29 cellular contexts compared by ENCODE assay signal in the genomic region with DNA sequence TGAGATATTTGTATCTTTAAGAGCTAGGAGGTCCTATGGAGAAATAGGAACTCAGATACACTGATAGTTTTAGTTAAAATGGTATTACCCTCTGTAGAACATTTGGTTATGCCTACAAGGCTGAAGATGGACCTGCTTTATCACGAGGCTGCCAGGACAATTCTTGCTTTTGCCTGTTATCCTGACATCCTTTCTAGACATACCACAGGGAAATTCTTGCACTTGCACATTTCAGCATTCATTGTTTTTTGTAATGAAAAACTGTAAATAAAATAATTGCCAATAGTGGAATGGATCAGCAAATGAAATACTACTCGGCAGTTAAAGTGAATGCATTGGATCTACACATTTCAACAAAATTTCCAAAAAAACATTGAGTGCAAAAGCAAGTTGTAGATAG.
"Had no signal": no experiment of that assay in that cellular context is flagged by ENCODE, and none has a peak within 500 bp of the region (broad histone marks: within the 10 kb centered on the region; RNA-seq: fewer than 3 reads in every experiment).

No MANE protein-coding gene starts in this region.

- FAIRE-seq: urothelium cell line had no signal

- H3K4me1 Mint-ChIP-seq: stimulated activated effector memory CD8-positive, alpha-beta T cell treated with anti-CD3 and anti-CD28 coated beads, Interleukin-12 subunit alpha, Interleukin-12 subunit beta, amount 100 ng/mL, for 72 hours; stimulated activated memory B cell treated with anti-CD40 and anti-IgM and Interleukin-4, amounts not matched to agents 10 μg/mL and 1 μg/mL and 100 μg/mL, for 72 hours; stimulated activated naive B cell treated with anti-CD40 and anti-IgM and Interleukin-4, amounts not matched to agents 10 μg/mL and 1 μg/mL and 100 μg/mL, for 72 hours; stimulated activated naive CD8-positive, alpha-beta T cell treated with anti-CD3 and anti-CD28 coated beads, Interleukin-15, amount 100 ng/mL, for 72 hours had no signal

- H3K27me3 ChIP-seq: stomach, suprapubic skin, testis, thyroid gland, tibial artery, tibial nerve, transverse colon, upper lobe of left lung, upper lobe of right lung, uterus, vagina had no signal

- H3K9me3 Mint-ChIP-seq: stimulated activated effector memory CD8-positive, alpha-beta T cell treated with anti-CD3 and anti-CD28 coated beads, Interleukin-12 subunit alpha, Interleukin-12 subunit beta, amount 100 ng/mL, for 72 hours; stimulated activated memory B cell treated with anti-CD40 and anti-IgM and Interleukin-4, amounts not matched to agents 10 μg/mL and 1 μg/mL and 100 μg/mL, for 72 hours; stimulated activated naive B cell treated with anti-CD40 and anti-IgM and Interleukin-4, amounts not matched to agents 10 μg/mL and 1 μg/mL and 100 μg/mL, for 72 hours; stimulated activated naive CD8-positive, alpha-beta T cell treated with anti-CD3 and anti-CD28 coated beads, Interleukin-15, amount 100 ng/mL, for 72 hours; stimulated activated naive CD8-positive, alpha-beta T cell treated with anti-CD3 and anti-CD28 coated beads, Interleukin-15, Interleukin-2, amounts not matched to agents 100 ng/mL and 50 ng/mL, for 24 hours had no signal

- H3K27me3 Mint-ChIP-seq: stimulated activated memory B cell treated with anti-CD40 and anti-IgM and Interleukin-4, amounts not matched to agents 10 μg/mL and 1 μg/mL and 100 μg/mL, for 72 hours; stimulated activated naive CD8-positive, alpha-beta T cell treated with anti-CD3 and anti-CD28 coated beads, Interleukin-15, amount 100 ng/mL, for 72 hours; type B pancreatic cell had no signal

- H3K4me3 ChIP-seq: stomach, suprapubic skin, testis, thoracic aorta, thyroid gland, tibial artery, tibial nerve, transverse colon, upper lobe of left lung, upper lobe of right lung, uterus, vagina had no signal

- ATAC-seq: stimulated activated effector memory CD8-positive, alpha-beta T cell treated with anti-CD3 and anti-CD28 coated beads, Interleukin-12 subunit alpha, Interleukin-12 subunit beta, amount 100 ng/mL, for 72 hours; stimulated activated memory B cell treated with anti-CD40 and anti-IgM and Interleukin-4, amounts not matched to agents 10 μg/mL and 1 μg/mL and 100 μg/mL, for 72 hours; stimulated activated naive B cell treated with anti-CD40 and anti-IgM and Interleukin-4, amounts not matched to agents 10 μg/mL and 1 μg/mL and 100 μg/mL, for 72 hours; stimulated activated naive CD8-positive, alpha-beta T cell treated with anti-CD3 and anti-CD28 coated beads, Interleukin-15, amount 100 ng/mL, for 72 hours; stimulated activated naive CD8-positive, alpha-beta T cell treated with anti-CD3 and anti-CD28 coated beads, Interleukin-15, Interleukin-2, amounts not matched to agents 100 U/mL and 50 U/mL, for 24 hours; upper lobe of right lung had no signal

- H3K4me1 ChIP-seq: stomach, suprapubic skin, testis, thyroid gland, tibial artery, transverse colon, upper lobe of left lung, upper lobe of right lung, uterus, vagina had no signal

- DNase-seq: stimulated activated CD4-positive, alpha-beta T cell treated with anti-CD3 and anti-CD28 coated beads, Interleukin-2, amount 100 ng/mL, for 48 hours; stimulated activated CD4-positive, alpha-beta T cell treated with anti-CD3 and anti-CD28 coated beads, Interleukin-4, amount 100 ng/mL, for 1 hour; stimulated activated CD4-positive, alpha-beta T cell treated with anti-CD3 and anti-CD28 coated beads, Interleukin-4, amount 100 ng/mL, for 24 hours; stimulated activated CD4-positive, alpha-beta T cell treated with anti-CD3 and anti-CD28 coated beads, Interleukin-4, amount 100 ng/mL, for 4 hours; stimulated activated CD8-positive, alpha-beta memory T cell treated with anti-CD3 and anti-CD28 coated beads, Interleukin-4, amount 100 ng/mL, for 48 hours; stimulated activated naive B cell treated with anti-CD40 and anti-IgM and Interleukin-4, amounts not matched to agents 10 μg/mL and 1 μg/mL and 100 μg/mL, for 72 hours; stimulated activated naive CD4-positive, alpha-beta T cell; stimulated activated naive CD4-positive, alpha-beta T cell treated with Interleukin-2 at 50 U/mL for 16 hours; stimulated activated naive CD8-positive, alpha-beta T cell treated with anti-CD3 and anti-CD28 coated beads, Interleukin-15, amount 100 ng/mL, for 72 hours; stimulated activated naive CD8-positive, alpha-beta T cell treated with anti-CD3 and anti-CD28 coated beads, Interleukin-15, Interleukin-2, amounts not matched to agents 100 U/mL and 50 U/mL, for 24 hours; stomach; substantia nigra; testis; thyroid gland; tibial artery; transverse colon; trophoblast cell; upper lobe of left lung; upper lobe of right lung; uterus had no signal

- H3K9me3 ChIP-seq: stomach, suprapubic skin, testis, thoracic aorta, thyroid gland, tibial artery, tibial nerve, transverse colon, upper lobe of left lung, upper lobe of right lung, uterus, vagina had no signal

- H3K27ac Mint-ChIP-seq: stimulated activated effector memory CD8-positive, alpha-beta T cell treated with anti-CD3 and anti-CD28 coated beads, Interleukin-12 subunit alpha, Interleukin-12 subunit beta, amount 100 ng/mL, for 72 hours; stimulated activated memory B cell treated with anti-CD40 and anti-IgM and Interleukin-4, amounts not matched to agents 10 μg/mL and 1 μg/mL and 100 μg/mL, for 72 hours; stimulated activated naive B cell treated with anti-CD40 and anti-IgM and Interleukin-4, amounts not matched to agents 10 μg/mL and 1 μg/mL and 100 μg/mL, for 72 hours; stimulated activated naive CD8-positive, alpha-beta T cell treated with anti-CD3 and anti-CD28 coated beads, Interleukin-15, amount 100 ng/mL, for 72 hours; stimulated activated naive CD8-positive, alpha-beta T cell treated with anti-CD3 and anti-CD28 coated beads, Interleukin-15, Interleukin-2, amounts not matched to agents 100 ng/mL and 50 ng/mL, for 24 hours; type B pancreatic cell had no signal

- H3K27ac ChIP-seq: stomach, suprapubic skin, testis, thoracic aorta, thyroid gland, tibial artery, transverse colon, upper lobe of left lung, upper lobe of right lung, uterus, vagina had no signal

- H3K4me3 Mint-ChIP-seq: stimulated activated effector memory CD8-positive, alpha-beta T cell treated with anti-CD3 and anti-CD28 coated beads, Interleukin-12 subunit alpha, Interleukin-12 subunit beta, amount 100 ng/mL, for 72 hours; stimulated activated memory B cell treated with anti-CD40 and anti-IgM and Interleukin-4, amounts not matched to agents 10 μg/mL and 1 μg/mL and 100 μg/mL, for 72 hours; stimulated activated naive B cell treated with anti-CD40 and anti-IgM and Interleukin-4, amounts not matched to agents 10 μg/mL and 1 μg/mL and 100 μg/mL, for 72 hours; stimulated activated naive CD8-positive, alpha-beta T cell treated with anti-CD3 and anti-CD28 coated beads, Interleukin-15, amount 100 ng/mL, for 72 hours; stimulated activated naive CD8-positive, alpha-beta T cell treated with anti-CD3 and anti-CD28 coated beads, Interleukin-15, Interleukin-2, amounts not matched to agents 100 ng/mL and 50 ng/mL, for 24 hours; type B pancreatic cell had no signal

- H3K36me3 ChIP-seq: stomach, suprapubic skin, thoracic aorta, thyroid gland, tibial artery, tibial nerve, transverse colon, upper lobe of left lung, upper lobe of right lung, uterus, vagina had no signal

- H3K36me3 Mint-ChIP-seq: stimulated activated effector memory CD8-positive, alpha-beta T cell treated with anti-CD3 and anti-CD28 coated beads, Interleukin-12 subunit alpha, Interleukin-12 subunit beta, amount 100 ng/mL, for 72 hours; stimulated activated memory B cell treated with anti-CD40 and anti-IgM and Interleukin-4, amounts not matched to agents 10 μg/mL and 1 μg/mL and 100 μg/mL, for 72 hours; stimulated activated naive B cell treated with anti-CD40 and anti-IgM and Interleukin-4, amounts not matched to agents 10 μg/mL and 1 μg/mL and 100 μg/mL, for 72 hours; type B pancreatic cell had no signal
